ENCODE assay signal across 8 cellular contexts in the genomic region with DNA sequence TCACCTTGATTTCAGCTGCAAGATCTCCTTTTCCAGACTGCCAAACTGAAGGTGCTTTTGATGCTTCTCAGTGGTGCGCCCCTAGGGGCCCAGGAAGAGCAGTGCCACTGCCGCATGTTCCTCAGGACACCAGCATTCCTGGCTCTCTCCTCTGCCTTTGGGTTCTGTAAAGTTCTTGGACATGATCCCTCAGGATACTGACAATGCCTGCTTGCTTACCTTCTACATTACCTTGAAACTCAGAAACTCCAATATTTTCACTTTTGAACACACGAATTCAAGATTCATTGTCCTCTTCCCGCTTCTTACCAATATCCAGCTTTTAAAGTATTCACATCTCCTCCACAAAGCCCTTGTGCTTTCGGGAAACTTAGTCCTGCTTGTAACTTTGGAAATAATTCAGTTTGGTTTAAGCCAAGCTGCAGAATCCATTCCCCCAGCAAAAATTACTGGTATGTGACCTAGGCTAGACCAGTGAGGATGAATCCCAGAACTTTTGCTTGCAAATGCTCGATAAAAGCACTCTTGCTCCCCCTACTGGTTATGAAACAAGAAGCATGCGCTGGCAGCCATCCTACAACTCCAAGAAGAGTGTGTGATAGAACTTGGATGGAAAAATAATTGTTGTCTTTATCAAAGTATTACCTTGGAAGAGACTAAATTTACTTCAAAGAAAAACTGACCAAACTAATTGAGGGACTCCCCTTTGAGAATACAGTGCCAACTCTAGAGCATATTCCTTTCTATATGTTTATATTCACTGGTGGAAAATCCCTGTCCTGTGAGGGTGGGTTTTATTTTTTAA. TPM values are rescaled to one million over a fixed set of nuclear protein-coding genes. Genes with fewer than 3 reads are reported as not detected.
A peak's percentile ranks its signal among the peaks of the same experiment; 100 is the strongest.
DNase-seq lines count a peak whose midpoint lies in the region; ATAC-seq and TF ChIP-seq lines count a peak whose summit lies in the region.

No MANE protein-coding gene starts in this region.

- peaks cover 18% of the 10 kb centered on the region for H3K36me3 ChIP-seq in effector memory CD4-positive, alpha-beta T cell (ENCODE audit: control insufficient read depth, insufficient read depth, low read length)

- peaks cover 31% of the 10 kb centered on the region for H3K36me3 Mint-ChIP-seq in CD4-positive, alpha-beta T cell (ENCODE audit: low read depth)

- H3K4me3 Mint-ChIP-seq in CD4-positive, alpha-beta T cell = peak overlapping the region; percentile 63

- no peaks in the 10 kb centered on the region for H3K27me3 Mint-ChIP-seq in CD4-positive, alpha-beta T cell

- peaks cover 10% of the 10 kb centered on the region for H3K4me1 ChIP-seq in effector memory CD4-positive, alpha-beta T cell (ENCODE audit: control insufficient read depth, insufficient read depth, low read length, poor library complexity, severe bottlenecking)

- peak; percentile 93 for TF ChIP-seq CTCF in CD4-positive, alpha-beta T cell (IDR thresholded peaks at IDR 0.05)

- intact Hi-C loops in CD4-positive, alpha-beta T cell (cut with DNase I, micrococcal nuclease) = loop anchor here (1.0 to 10.0 kb wide), 7 partner anchors 38 to 1070 kb away; partner anchors contain the start of genes UBE2L6 (in 2 of the 2) and ZDHHC5 (in 1 of the 2)

- H3K9me3 ChIP-seq in CD4-positive, alpha-beta T cell (ENCODE audit: control insufficient read depth, low read length) = no peaks in the 10 kb centered on the region
- no peaks in the 10 kb centered on the region for H3K9me3 ChIP-seq in effector memory CD4-positive, alpha-beta T cell (ENCODE audit: control insufficient read depth, low read length)

- H3K4me1 Mint-ChIP-seq in CD4-positive, alpha-beta T cell (ENCODE audit: low read depth) = peaks cover 78% of the 10 kb centered on the region

- no peaks in the 10 kb centered on the region for H3K27me3 ChIP-seq in CD4-positive, alpha-beta T cell (ENCODE audit: control insufficient read depth, insufficient read depth, low read length)
- H3K27me3 ChIP-seq in effector memory CD4-positive, alpha-beta T cell (replicated peaks; ENCODE audit: control insufficient read depth, insufficient read depth, low read length, poor library complexity, severe bottlenecking) = no peaks in the 10 kb centered on the region

- POLR2A ChIA-PET in CD4-positive, alpha-beta T cell (lab: Charles Lee) = interaction anchor here (0.6 to 6.4 kb wide), 8 partner anchors 9 to 1065 kb away, joined by 3 to 60 read pairs (median 4); partner anchors contain the start of genes LPXN, SELENOH and ZFP91

- ATAC-seq in CD4-positive, alpha-beta T cell (ENCODE audit: poor library complexity) = peak; percentile 65
- peak; percentile 58 for ATAC-seq in GM19023 (IDR thresholded peaks at IDR 0.05; ENCODE audit: unreplicated experiment)
- ATAC-seq in HG03139 (IDR thresholded peaks at IDR 0.05; ENCODE audit: unreplicated experiment) = peak; percentile 19
- peak; percentile 53 for ATAC-seq in stimulated activated naive CD8-positive, alpha-beta T cell treated with anti-CD3 and anti-CD28 coated beads, Interleukin-15, Interleukin-2, amounts not matched to agents 100 U/mL and 50 U/mL, for 24 hours

- H3K27ac Mint-ChIP-seq in CD4-positive, alpha-beta T cell = peak overlapping the region; percentile 95

- CTCF ChIA-PET in CD4-positive, alpha-beta T cell (lab: Charles Lee) = interaction anchor here (0.5 to 3.9 kb wide), 20 partner anchors 9 to 634 kb away, joined by 3 to 13 read pairs (median 3); partner anchors contain the start of genes LPXN and ZFP91

- peak in 9 of 10 experiments; percentile 16 to 43 (median 30) for DNase-seq in CD4-positive, alpha-beta T cell
- DNase-seq in NCI-H2227 (lab: John Stamatoyannopoulos, UW; ENCODE audit: unreplicated experiment) (peak; percentile 75), medulla oblongata (ENCODE audit: extremely low spot score) (peak; percentile 89)
- peak; percentile 69 for DNase-seq in activated CD4-positive, alpha-beta T cell treated with anti-CD3 and anti-CD28 coated beads for 48 hours
- DNase-seq in effector memory CD4-positive, alpha-beta T cell = peak in 2 of 3 donors; percentile 20 to 26
- DNase-seq in stimulated activated naive CD8-positive, alpha-beta T cell treated with anti-CD3 and anti-CD28 coated beads, Interleukin-15, Interleukin-2, amounts not matched to agents 100 U/mL and 50 U/mL, for 24 hours = peak; percentile 55

- H3K27ac ChIP-seq in CD4-positive, alpha-beta T cell (ENCODE audit: low read depth, low read length) = peak overlapping the region; percentile 50
- H3K27ac ChIP-seq in effector memory CD4-positive, alpha-beta T cell (ENCODE audit: insufficient read depth, low read length, poor library complexity, severe bottlenecking) = peak overlapping the region; percentile 69

- H3K9me3 Mint-ChIP-seq in CD4-positive, alpha-beta T cell = no peaks in the 10 kb centered on the region

- H3K4me3 ChIP-seq in effector memory CD4-positive, alpha-beta T cell (ENCODE audit: insufficient read depth, low read depth, low read length, poor library complexity, severe bottlenecking) = peak overlapping the region; percentile 18

RNA-seq across cellular contexts. Expression of gene OR5B21, which starts 16.5 kb away (rescaled TPM):
- total RNA-seq in CD4-positive, alpha-beta T cell = not detected

RNA-seq across cellular contexts. Expression of gene LPXN, which starts 51.2 kb away (rescaled TPM):
- total RNA-seq in CD4-positive, alpha-beta T cell = 10 to 100 TPM; 35.5 to 36.3 TPM

RNA-seq across cellular contexts. Expression of gene ZFP91, which starts 54.4 kb away (rescaled TPM):
- total RNA-seq in CD4-positive, alpha-beta T cell = 10 to 100 TPM; 46.5 to 46.7 TPM

Comparison
In these comparisons a context has a peak if more than half of its experiments do, and no peak if none do; other contexts are left out.
1. Peak in every context shown above with its lines: DNase-seq, ATAC-seq, H3K4me3 ChIP-seq and H3K27ac ChIP-seq.
2. DNase-seq: peak in every context shown above with its lines; median percentile 89 in medulla oblongata; 75 in NCI-H2227; 69 in activated CD4-positive, alpha-beta T cell treated with anti-CD3 and anti-CD28 coated beads for 48 hours; 55 in stimulated activated naive CD8-positive, alpha-beta T cell treated with anti-CD3 and anti-CD28 coated beads, Interleukin-15, Interleukin-2, amounts not matched to agents 100 U/mL and 50 U/mL, for 24 hours; 30 in CD4-positive, alpha-beta T cell; 23 in effector memory CD4-positive, alpha-beta T cell.